In the genomic region with DNA sequence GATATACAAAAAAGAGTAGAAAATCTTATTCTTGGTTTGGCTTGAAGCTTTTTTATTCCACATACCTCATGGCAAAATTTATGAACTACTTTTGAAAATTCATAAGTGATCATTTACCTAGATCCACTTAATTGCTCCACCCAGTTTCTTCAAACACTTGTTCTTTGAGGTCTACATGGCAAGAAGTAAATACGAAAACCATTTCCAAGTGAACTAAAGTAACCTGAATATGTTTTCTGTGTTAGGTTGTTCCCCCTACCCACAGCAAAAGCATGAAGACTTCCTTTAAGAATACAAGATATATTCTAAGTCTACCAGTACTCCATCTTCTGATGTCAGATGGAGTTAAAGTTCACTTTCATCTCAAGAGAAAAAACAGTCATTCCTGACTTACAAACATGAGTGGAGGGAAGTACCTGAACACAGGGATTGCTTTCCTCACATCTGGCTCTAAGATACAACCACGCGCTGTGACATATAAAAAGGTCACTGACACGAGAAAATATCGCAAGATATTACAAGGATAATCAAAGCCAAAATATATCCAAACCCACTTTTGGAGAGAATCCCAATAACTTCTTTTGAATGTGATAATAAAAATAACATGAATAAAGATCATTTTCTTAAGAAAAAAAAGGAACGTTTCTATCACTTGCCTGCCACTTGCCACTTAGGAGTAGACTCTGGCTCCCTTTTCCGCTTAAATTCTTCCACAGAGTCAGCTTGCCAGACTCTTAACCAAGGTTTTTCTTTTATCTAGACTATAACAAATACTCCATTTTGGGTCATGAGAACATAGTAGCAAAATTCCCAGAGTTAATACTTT, we compare ENCODE assay signal across 34 cellular contexts.
DNase-seq lines count a peak whose midpoint lies in the region; ATAC-seq, FAIRE-seq and TF ChIP-seq lines count a peak whose summit lies in the region.
"Had no signal": no experiment of that assay in that cellular context is flagged by ENCODE, and none has a peak within 500 bp of the region (broad histone marks: within the 10 kb centered on the region; RNA-seq: fewer than 3 reads in every experiment).

No MANE protein-coding gene starts in this region.

- FAIRE-seq in GM12878 (lab: Jason Lieb, UNC) = no peak
- FAIRE-seq: endometrium, urothelium cell line had no signal

- CTCF ChIA-PET in activated naive CD4-positive, alpha-beta T cell treated with anti-CD3 and anti-CD28 coated beads for 36 hours (lab: Charles Lee) = no interaction called here
- CTCF ChIA-PET in GM12878 (lab: Yijun Ruan, JAX) = interaction anchor here (0.5 to 0.6 kb wide), 2 partner anchors 26 to 565 kb away, joined by 3 read pairs; no protein-coding TSS in a partner anchor

- no peaks in the 10 kb centered on the region for H3K27me3 Mint-ChIP-seq in activated naive CD4-positive, alpha-beta T cell treated with anti-CD3 and anti-CD28 coated beads for 36 hours (ENCODE audit: low read depth)
- H3K27me3 Mint-ChIP-seq: activated CD4-positive, alpha-beta memory T cell treated with anti-CD3 and anti-CD28 coated beads for 36 hours; activated naive CD8-positive, alpha-beta T cell treated with anti-CD3 and anti-CD28 coated beads, Interleukin-2, amount 10 ng/mL, durations not matched to agents 7 days and 5 days; activated T-helper 17 cell treated with anti-CD3 and anti-CD28 coated beads, Interleukin-2, amount 50 U/mL, for 72 hours; stimulated activated memory B cell treated with anti-CD40 and anti-IgM and Interleukin-4, amounts not matched to agents 10 μg/mL and 1 μg/mL and 100 μg/mL, for 72 hours had no signal

- TF ChIP-seq POLR2A in GM12878 (IDR thresholded peaks at IDR 0.05; ENCODE audit: low read depth, low read length) = no peak
- no peak for TF ChIP-seq POLR2A in gastrocnemius medialis (IDR thresholded peaks at IDR 0.05)

- no peaks in the 10 kb centered on the region for H4K20me1 ChIP-seq in GM12878 (ENCODE audit: control insufficient read depth, insufficient read depth)

- H3K9me3 Mint-ChIP-seq in activated naive CD4-positive, alpha-beta T cell treated with anti-CD3 and anti-CD28 coated beads for 36 hours = no peaks in the 10 kb centered on the region
- H3K9me3 Mint-ChIP-seq: activated CD4-positive, alpha-beta memory T cell treated with anti-CD3 and anti-CD28 coated beads for 36 hours; activated naive CD8-positive, alpha-beta T cell treated with anti-CD3 and anti-CD28 coated beads, Interleukin-2, amount 10 ng/mL, durations not matched to agents 7 days and 5 days; activated T-helper 17 cell treated with anti-CD3 and anti-CD28 coated beads, Interleukin-2, amount 50 U/mL, for 72 hours; GM23338; HFFc6; neural crest cell; stimulated activated memory B cell treated with anti-CD40 and anti-IgM and Interleukin-4, amounts not matched to agents 10 μg/mL and 1 μg/mL and 100 μg/mL, for 72 hours had no signal

- H3K4me1 ChIP-seq in GM12878 (ENCODE audit: control insufficient read depth, insufficient read depth, low read length) (no peaks in the 10 kb centered on the region), left lung (peaks cover 0 to 3% of the 10 kb centered on the region in 2 donors), gastrocnemius medialis (peaks cover 44 to 54% of the 10 kb centered on the region in 2 donors)
- H3K4me1 ChIP-seq: ascending aorta, parathyroid adenoma, SJSA1 had no signal

- no TSS peak for BruUV-seq in GM12878 (replicated peaks; lab: Mats Ljungman, UMichigan)

- H3K27me3 ChIP-seq in GM12878 (replicated peaks in 1 of 2; ENCODE audit: control insufficient read depth in 2 of 2, insufficient read depth in 2 of 2, low read length in 1 of 2) (no peaks in the 10 kb centered on the region), left lung (no peaks in the 10 kb centered on the region), gastrocnemius medialis (no peaks in the 10 kb centered on the region)
- H3K27me3 ChIP-seq: ascending aorta, sigmoid colon, SJSA1 had no signal

- H2AFZ ChIP-seq in GM12878 (ENCODE audit: control insufficient read depth, low read depth, low read length) = no peak overlapping the region
- H2AFZ ChIP-seq: GM23338, parathyroid adenoma had no signal

- H3K27ac Mint-ChIP-seq in activated naive CD4-positive, alpha-beta T cell treated with anti-CD3 and anti-CD28 coated beads for 36 hours = no peak overlapping the region
- H3K27ac Mint-ChIP-seq: activated CD4-positive, alpha-beta memory T cell treated with anti-CD3 and anti-CD28 coated beads for 36 hours; activated naive CD8-positive, alpha-beta T cell treated with anti-CD3 and anti-CD28 coated beads, Interleukin-2, amount 10 ng/mL, durations not matched to agents 7 days and 5 days; activated T-helper 17 cell treated with anti-CD3 and anti-CD28 coated beads, Interleukin-2, amount 50 U/mL, for 72 hours; GM23338; HFFc6; stimulated activated memory B cell treated with anti-CD40 and anti-IgM and Interleukin-4, amounts not matched to agents 10 μg/mL and 1 μg/mL and 100 μg/mL, for 72 hours had no signal

- H3K36me3 ChIP-seq in GM12878 (ENCODE audit: control insufficient read depth in 2 of 2, insufficient read depth in 2 of 2, low read length in 1 of 2) (no peaks in the 10 kb centered on the region), left lung (no peaks in the 10 kb centered on the region), gastrocnemius medialis (no peaks in the 10 kb centered on the region)
- H3K36me3 ChIP-seq: ascending aorta, sigmoid colon, SJSA1 had no signal

- TF ChIP-seq RAD21 in GM12878 (IDR thresholded peaks at IDR 0.05; ENCODE audit: insufficient read depth, low read depth, low read length) = no peak

- H3K4me3 ChIP-seq in GM12878 = no peak overlapping the region
- H3K4me3 ChIP-seq in left lung = no peak overlapping the region
- H3K4me3 ChIP-seq in gastrocnemius medialis = no peak overlapping the region
- H3K4me3 ChIP-seq: ascending aorta, GM23338, sigmoid colon, SJSA1 had no signal

- no peak overlapping the region for H3K4me2 ChIP-seq in GM12878 (ENCODE audit: control insufficient read depth, insufficient read depth)
- H3K4me2 ChIP-seq: GM23338 had no signal

- DNase-seq in activated naive CD4-positive, alpha-beta T cell treated with anti-CD3 and anti-CD28 coated beads for 36 hours = peak; percentile 8
- DNase-seq in activated naive CD4-positive, alpha-beta T cell treated with Interleukin-2 at 50 U/mL for 16 hours = no peak
- DNase-seq in GM12878 (ENCODE audit: low read depth, low spot score) = no peak
- DNase-seq in left lung = no peak
- DNase-seq in gastrocnemius medialis = no peak
- no peak for DNase-seq in AG08396 (ENCODE audit: low spot score)
- DNase-seq in 8988T = no peak
- DNase-seq: activated CD4-positive, alpha-beta memory T cell treated with anti-CD3 and anti-CD28 coated beads for 36 hours; activated CD8-positive, alpha-beta memory T cell treated with anti-CD3 and anti-CD28 coated beads, Interleukin-2, amount 50 U/mL, for 4 hours; activated naive CD8-positive, alpha-beta T cell treated with anti-CD3 and anti-CD28 coated beads, Interleukin-2, amount 10 ng/mL, durations not matched to agents 7 days and 5 days; central memory CD4-positive, alpha-beta T cell; COR-L47; HFFc6; hypothalamus; Kasumi-1; MV-4-11; NCI-H1436 treated with DMSO at 0.1 percent for 48 hours; NCI-H2107; NCI-H446 treated with DMSO at 0.1 percent for 48 hours; NCI-H82; sigmoid colon; stimulated activated CD4-positive, alpha-beta T cell treated with anti-CD3 and anti-CD28 coated beads, Interleukin-4, amount 100 ng/mL, for 4 hours; T-helper 1 cell had no signal

- H3K27ac ChIP-seq in GM12878 (ENCODE audit: control insufficient read depth, insufficient read depth) (no peak overlapping the region), left lung (peak overlapping the region in 1 of 2 donors; percentile 45), gastrocnemius medialis (peak overlapping the region; percentile 39 to 62 (median 49))
- H3K27ac ChIP-seq: ascending aorta, HL-60, parathyroid adenoma, sigmoid colon, SJSA1 had no signal

- intact Hi-C loops in activated naive CD4-positive, alpha-beta T cell treated with anti-CD3 and anti-CD28 coated beads for 36 hours (cut with micrococcal nuclease) = no loop called here
- intact Hi-C loops in GM12878 (cut with micrococcal nuclease; ENCODE audit: unreplicated experiment) = no loop called here
- intact Hi-C loops in left lung (cut with DNase I) = no loop called here
- intact Hi-C loops in gastrocnemius medialis (cut with DNase I; ENCODE audit: low total_unique reads) = no loop called here

- no peak overlapping the region for H3K4me3 Mint-ChIP-seq in activated naive CD4-positive, alpha-beta T cell treated with anti-CD3 and anti-CD28 coated beads for 36 hours
- H3K4me3 Mint-ChIP-seq: activated CD4-positive, alpha-beta memory T cell treated with anti-CD3 and anti-CD28 coated beads for 36 hours; activated naive CD8-positive, alpha-beta T cell treated with anti-CD3 and anti-CD28 coated beads, Interleukin-2, amount 10 ng/mL, durations not matched to agents 7 days and 5 days; activated T-helper 17 cell treated with anti-CD3 and anti-CD28 coated beads, Interleukin-2, amount 50 U/mL, for 72 hours; GM23338; HFFc6; neural crest cell; stimulated activated memory B cell treated with anti-CD40 and anti-IgM and Interleukin-4, amounts not matched to agents 10 μg/mL and 1 μg/mL and 100 μg/mL, for 72 hours had no signal

- H3K4me1 Mint-ChIP-seq in activated naive CD4-positive, alpha-beta T cell treated with anti-CD3 and anti-CD28 coated beads for 36 hours (ENCODE audit: low read depth) = peaks cover 21% of the 10 kb centered on the region

- SMC1A ChIA-PET in GM12878 (lab: Charles Lee; ENCODE audit: uncharacterized antibody, unreplicated experiment) = interaction anchor here (0.6 kb wide), 1 partner anchor 253 kb away, joined by 6 read pairs; no protein-coding TSS in a partner anchor

- in situ Hi-C loops in GM12878 (cut with MboI) (no loop called here), gastrocnemius medialis (cut with MboI; ENCODE audit: low sequenced_read_pairs in 4 of 4) (no loop called here)

- POLR2A ChIA-PET in GM12878 (lab: Charles Lee) = interaction anchor here (0.6 kb wide), 1 partner anchor 113 kb away, joined by 3 read pairs; no protein-coding TSS in a partner anchor

- no peaks in the 10 kb centered on the region for H3K9me3 ChIP-seq in GM12878 (replicated peaks; ENCODE audit: control insufficient read depth, insufficient read depth, low read length)
- no peaks in the 10 kb centered on the region for H3K9me3 ChIP-seq in left lung
- no peaks in the 10 kb centered on the region for H3K9me3 ChIP-seq in gastrocnemius medialis
- H3K9me3 ChIP-seq: ascending aorta, sigmoid colon, SJSA1 had no signal

- no peaks in the 10 kb centered on the region for H3K79me2 ChIP-seq in GM12878 (ENCODE audit: control insufficient read depth, insufficient read depth, low read length)
- H3K79me2 ChIP-seq: parathyroid adenoma had no signal

- TF ChIP-seq CTCF in GM12878 (IDR thresholded peaks at IDR 0.05 in 2 of 3, conservative IDR thresholded peaks at IDR 0.05 in 1 of 3; ENCODE audit: control insufficient read depth in 2 of 3, extremely low read depth in 1 of 3, insufficient read depth in 1 of 3, low read depth in 3 of 3, low read length in 3 of 3) = no peak
- no peak for TF ChIP-seq CTCF in left lung (IDR thresholded peaks at IDR 0.05)
- TF ChIP-seq CTCF in gastrocnemius medialis (IDR thresholded peaks at IDR 0.05 in 4 of 5, conservative IDR thresholded peaks at IDR 0.05 in 1 of 5) = no peak

- no peak; the same call in 2 of the 3 replicates for ATAC-seq in GM12878
- peak; percentile 81 for ATAC-seq in left lung
- peak; percentile 20 to 45 for ATAC-seq in gastrocnemius medialis
- no peak for ATAC-seq in GM18868 (IDR thresholded peaks at IDR 0.05; ENCODE audit: unreplicated experiment)
- ATAC-seq: activated T-helper 17 cell treated with anti-CD3 and anti-CD28 coated beads, Interleukin-2, amount 50 U/mL, for 72 hours; GM23338; stimulated activated memory B cell treated with anti-CD40 and anti-IgM and Interleukin-4, amounts not matched to agents 10 μg/mL and 1 μg/mL and 100 μg/mL, for 72 hours had no signal

- no peak overlapping the region for H3K9ac ChIP-seq in GM12878 (ENCODE audit: control insufficient read depth, insufficient read depth, low read length)
- H3K9ac ChIP-seq: parathyroid adenoma had no signal

- TF ChIP-seq EP300 in GM12878 (IDR thresholded peaks at IDR 0.05; ENCODE audit: borderline replicate concordance in 1 of 2, control insufficient read depth in 1 of 2, low read depth in 2 of 2, low read length in 2 of 2) = no peak

- no peaks in the 10 kb centered on the region for H3K36me3 Mint-ChIP-seq in activated naive CD4-positive, alpha-beta T cell treated with anti-CD3 and anti-CD28 coated beads for 36 hours (ENCODE audit: low read depth)

- WGBS in GM12878 (ENCODE audit: insufficient coverage, insufficient replicate concordance, low lambda C conversion rate, missing lambda C conversion rate) = 72% methylated on average over 7 of the region's 7 CpGs

- RAD21 ChIA-PET in GM12878 (lab: Charles Lee; ENCODE audit: unreplicated experiment) = no interaction called here

Comparison
In these comparisons a context has a peak if more than half of its experiments do, and no peak if none do; other contexts are left out.
1. ATAC-seq: peak in left lung (single experiment) and gastrocnemius medialis (2 of 2); none in GM12878 (single experiment) and GM18868 (single experiment).